Comparison of ENCODE assay signal across 1 cellular context in the genomic region with DNA sequence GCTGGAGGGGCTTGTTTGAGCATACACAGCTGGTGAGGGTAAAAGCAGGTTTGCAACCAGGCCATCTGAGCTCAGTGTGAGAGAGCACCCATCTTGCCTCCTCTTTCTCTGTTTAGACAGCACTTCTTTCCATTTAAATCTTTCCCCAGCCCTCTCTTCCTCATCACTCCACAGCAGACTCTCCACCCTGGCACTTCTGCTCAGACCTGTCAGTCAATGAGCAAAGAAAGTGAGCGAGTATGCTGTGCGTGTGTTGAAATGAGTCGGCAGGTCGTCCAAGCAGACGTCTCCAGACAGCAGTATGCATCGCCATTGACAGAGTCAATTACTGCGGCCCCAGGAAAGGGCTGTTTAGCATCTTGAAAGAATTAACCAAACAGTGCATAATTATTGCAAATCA.
TF ChIP-seq lines count a peak whose summit lies in the region.

No MANE protein-coding gene starts in this region.

TF ChIP-seq in SK-N-SH, 30 proteins besides CTCF, POLR2A, EP300 and RAD21:
- no peak for TF ChIP-seq GATA2 (CRISPR knock-in tag; IDR thresholded peaks at IDR 0.05)
